Comparison of ENCODE assay signal across 17 cellular contexts in the genomic region with DNA sequence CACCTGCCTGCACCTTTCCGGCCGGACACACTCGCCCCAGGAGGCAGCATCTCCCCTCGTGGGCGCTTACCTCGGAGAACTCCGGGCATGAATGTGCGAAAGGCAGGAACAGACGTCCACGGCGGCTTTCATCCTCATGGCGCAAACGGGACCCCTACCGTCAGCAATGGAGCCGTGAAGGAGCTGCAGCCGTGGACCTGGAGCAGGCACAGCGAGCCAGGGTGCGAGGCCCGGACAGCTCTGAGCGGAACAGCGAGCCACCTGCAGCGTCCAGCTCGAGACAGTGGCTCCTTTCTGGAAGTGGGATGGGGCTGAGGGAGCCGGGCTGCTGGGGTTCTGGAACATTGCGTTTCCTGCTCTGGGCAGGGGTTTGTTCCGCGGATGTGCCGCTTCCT. TPM values are rescaled to one million over a fixed set of nuclear protein-coding genes. Genes with fewer than 3 reads are reported as not detected.
A peak's percentile ranks its signal among the peaks of the same experiment; 100 is the strongest.
DNase-seq lines count a peak whose midpoint lies in the region; ATAC-seq and TF ChIP-seq lines count a peak whose summit lies in the region.
"Had no signal": no experiment of that assay in that cellular context is flagged by ENCODE, and none has a peak within 500 bp of the region (broad histone marks: within the 10 kb centered on the region; RNA-seq: fewer than 3 reads in every experiment).

No MANE protein-coding gene starts in this region.

- H3K27me3 ChIP-seq in GM23338 (ENCODE audit: insufficient read depth) (no peaks in the 10 kb centered on the region), neuronal stem cell (ENCODE audit: control insufficient read depth in 3 of 3, insufficient read depth in 3 of 3, low read depth in 1 of 3, low read length in 3 of 3) (peaks cover 0 to 9% (median 5%) of the 10 kb centered on the region in 3 experiments)

- no peaks in the 10 kb centered on the region for H3K4me1 Mint-ChIP-seq in GM23338
- no peaks in the 10 kb centered on the region for H3K4me1 Mint-ChIP-seq in chondrocyte (ENCODE audit: low read depth)

- no peak overlapping the region for H2BK5ac ChIP-seq in neuronal stem cell (ENCODE audit: low read length)

- H4K20me1 ChIP-seq in GM23338 (replicated peaks; ENCODE audit: insufficient read depth) = no peaks in the 10 kb centered on the region

- no peaks in the 10 kb centered on the region for H3K79me1 ChIP-seq in neuronal stem cell (ENCODE audit: low read depth, low read length)

- peak overlapping the region; percentile 36 for H2BK120ac ChIP-seq in neuronal stem cell (ENCODE audit: low read depth, low read length)

- WGBS in neuronal stem cell (ENCODE audit: extremely low coverage in 2 of 2, insufficient read length in 2 of 2, insufficient replicate concordance in 1 of 2), 2 donors = no CpG with 5 or more reads among the region's 28 CpGs

- TF ChIP-seq CTCF in GM23338 (conservative IDR thresholded peaks at IDR 0.05; ENCODE audit: low read depth in 2 of 2) (no peak), chondrocyte (IDR thresholded peaks at IDR 0.05) (no peak)

- H3K27me3 Mint-ChIP-seq in GM23338 (ENCODE audit: insufficient read depth, low read depth, poor library complexity) = peaks cover 19% of the 10 kb centered on the region
- H3K27me3 Mint-ChIP-seq in chondrocyte (ENCODE audit: low read depth) = peaks cover 40% of the 10 kb centered on the region

- peak overlapping the region; percentile 46 for H3K18ac ChIP-seq in neuronal stem cell (ENCODE audit: low read length)

- no peaks in the 10 kb centered on the region for H3K9me3 ChIP-seq in neuronal stem cell (replicated peaks in 1 of 2; ENCODE audit: control insufficient read depth in 2 of 2, insufficient read depth in 1 of 2, low read depth in 1 of 2, low read length in 2 of 2)
- H3K9me3 ChIP-seq: Caco-2 had no signal

- H3K4me3 ChIP-seq in GM23338 (no peak overlapping the region), neuronal stem cell (ENCODE audit: low read length in 2 of 2) (no peak overlapping the region)
- H3K4me3 ChIP-seq: GM23248, PC-9, SK-N-MC had no signal

- H3K27ac ChIP-seq in GM23338 (ENCODE audit: low read depth) (no peak overlapping the region), neuronal stem cell (replicated peaks; ENCODE audit: low read length) (no peak overlapping the region)
- H3K27ac ChIP-seq: GM23248, PC-9, SK-N-MC had no signal

- no peak overlapping the region for H4K8ac ChIP-seq in neuronal stem cell (ENCODE audit: low read depth, low read length)

- H3K9me3 Mint-ChIP-seq in GM23338 (no peaks in the 10 kb centered on the region), chondrocyte (ENCODE audit: low read depth) (no peaks in the 10 kb centered on the region)

- H4K91ac ChIP-seq in neuronal stem cell (ENCODE audit: low read depth, low read length, poor library complexity) = no peak overlapping the region

- no peak overlapping the region for H3K27ac Mint-ChIP-seq in GM23338
- no peak overlapping the region for H3K27ac Mint-ChIP-seq in chondrocyte (ENCODE audit: unreplicated experiment)

- peak overlapping the region; percentile 14 for H2AK5ac ChIP-seq in neuronal stem cell (ENCODE audit: low read depth, low read length)

- H3K4me2 ChIP-seq in GM23338 (no peak overlapping the region), neuronal stem cell (ENCODE audit: insufficient read depth, low read length, poor library complexity, severe bottlenecking) (no peak overlapping the region)
- H3K4me2 ChIP-seq: PC-9 had no signal

- DNase-seq in Right ventricle myocardium superior (peak; percentile 26), cardiac septum (ENCODE audit: low spot score) (no peak), GM23338 (ENCODE audit: low spot score) (no peak), chondrocyte (ENCODE audit: low spot score) (peak; percentile 84), neuronal stem cell (ENCODE audit: low spot score) (no peak), superior temporal gyrus (ENCODE audit: extremely low spot score) (no peak), NCI-H345 (lab: John Stamatoyannopoulos, UW) (no peak)
- DNase-seq: Caco-2, DMS79 treated with DMSO at 0.1 percent for 48 hours, GM23248, KG1, NCI-H1694, PC-9 had no signal

- H3K36me3 Mint-ChIP-seq in GM23338 (ENCODE audit: low read depth) (no peaks in the 10 kb centered on the region), chondrocyte (ENCODE audit: low read depth) (no peaks in the 10 kb centered on the region)

- no peaks in the 10 kb centered on the region for H3F3A ChIP-seq in GM23338 (replicated peaks; ENCODE audit: low read depth)

- H3K14ac ChIP-seq in neuronal stem cell (ENCODE audit: low read length) = no peak overlapping the region

- H3K23ac ChIP-seq in neuronal stem cell (ENCODE audit: low read depth, low read length, poor library complexity) = peak overlapping the region; percentile 68

- H3K36me3 ChIP-seq in GM23338 (ENCODE audit: insufficient read depth) (no peaks in the 10 kb centered on the region), neuronal stem cell (replicated peaks in 1 of 2; ENCODE audit: control insufficient read depth in 2 of 2, insufficient read depth in 2 of 2, low read length in 2 of 2) (no peaks in the 10 kb centered on the region)

- no peak overlapping the region for H3K4ac ChIP-seq in neuronal stem cell (ENCODE audit: low read length)

- intact Hi-C loops in Right ventricle myocardium superior (cut with DNase I) = no loop called here
- intact Hi-C loops in cardiac septum (cut with DNase I) = no loop called here

- H3K79me2 ChIP-seq in GM23338 (replicated peaks; ENCODE audit: insufficient read depth) = no peaks in the 10 kb centered on the region

- ATAC-seq in Right ventricle myocardium superior (ENCODE audit: poor library complexity) (no peak), GM23338 (0 out of 3 replicates have a peak, but pooled peaks have one; percentile 23), HG03520 (IDR thresholded peaks at IDR 0.05; ENCODE audit: unreplicated experiment) (no peak)

- no peak overlapping the region for H2BK12ac ChIP-seq in neuronal stem cell (ENCODE audit: low read length)

- H3K4me3 Mint-ChIP-seq in GM23338 = no peak overlapping the region
- no peak overlapping the region for H3K4me3 Mint-ChIP-seq in chondrocyte (ENCODE audit: unreplicated experiment)

- H3K9ac ChIP-seq in neuronal stem cell (ENCODE audit: low read depth, low read length, poor library complexity) = no peak overlapping the region
- H3K9ac ChIP-seq: GM23248 had no signal

- H3K4me1 ChIP-seq in GM23338 (ENCODE audit: insufficient read depth) (no peaks in the 10 kb centered on the region), neuronal stem cell (ENCODE audit: control insufficient read depth in 2 of 2, insufficient read depth in 1 of 2, low read depth in 1 of 2, low read length in 2 of 2) (peaks cover 0 to 2% of the 10 kb centered on the region in 2 donors)

- H2BK15ac ChIP-seq in neuronal stem cell (ENCODE audit: low read length) = peak overlapping the region; percentile 39

- no peak overlapping the region for H2AFZ ChIP-seq in GM23338
- no peak overlapping the region for H2AFZ ChIP-seq in neuronal stem cell (ENCODE audit: low read length)
- H2AFZ ChIP-seq: GM23248, PC-9 had no signal

- no peaks in the 10 kb centered on the region for H3K9me2 ChIP-seq in GM23338 (ENCODE audit: insufficient read depth)

RNA-seq across cellular contexts. Expression of a gene that starts 7.8 kb away (rescaled TPM):
- total RNA-seq in Right ventricle myocardium superior (not detected), cardiac septum (0.05 TPM), chondrocyte (not detected in 3 replicates)
- total RNA-seq in GM23338 (2014; rRNA removed; shearing (Covaris generic)) = not detected in 2 replicates
- not detected in 2 replicates for polyA plus RNA-seq in GM23338 (2016; fragmentation: Nextera tagmentation; extraction: Ambion mirVana)
- not detected for polyA plus RNA-seq in neuronal stem cell (2013, experiment 1 of 2)
- not detected for polyA plus RNA-seq in neuronal stem cell (2013, experiment 2 of 2)
- total RNA-seq: A673, GM23248, PC-9 had no signal
- polyA plus RNA-seq: GM23248 had no signal

RNA-seq across cellular contexts. Expression of a gene that starts 31.6 kb away (rescaled TPM):
- total RNA-seq in Right ventricle myocardium superior = not detected
- total RNA-seq in cardiac septum = not detected
- total RNA-seq in GM23338 (2014; rRNA removed; shearing (Covaris generic)) = not detected in 2 replicates
- polyA plus RNA-seq in GM23338 (2016; fragmentation: Nextera tagmentation; extraction: Ambion mirVana) = not detected in 2 replicates
- not detected in 3 replicates for total RNA-seq in chondrocyte
- not detected for polyA plus RNA-seq in neuronal stem cell (2013, experiment 1 of 2)
- polyA plus RNA-seq in neuronal stem cell (2013, experiment 2 of 2) = not detected
- total RNA-seq: A673, Caco-2, G401, GM23248, PC-9 had no signal
- polyA plus RNA-seq: GM23248 had no signal

Comparison
In these comparisons a context has a peak if more than half of its experiments do, and no peak if none do; other contexts are left out.
1. DNase-seq: peak in Right ventricle myocardium superior (single experiment) and chondrocyte (single experiment); none in cardiac septum (single experiment), GM23338 (single experiment), neuronal stem cell (single experiment), superior temporal gyrus (single experiment) and NCI-H345 (single experiment).